In genomic region chr1:204814146-204814884, GRCh38 we compare ENCODE assay signal across 18 cellular contexts. TPM values are rescaled to one million over a fixed set of nuclear protein-coding genes. Genes with fewer than 3 reads are reported as not detected.
"Had no signal": no experiment of that assay in that cellular context is flagged by ENCODE, and none has a peak within 500 bp of the region (broad histone marks: within the 10 kb centered on the region; RNA-seq: fewer than 3 reads in every experiment).

No MANE protein-coding gene starts in this region.

- H3K27ac Mint-ChIP-seq: activated CD4-positive, alpha-beta T cell treated with anti-CD3 and anti-CD28 coated beads, Interleukin-2, amount 10 ng/mL, durations not matched to agents 7 days and 5 days; activated naive CD4-positive, alpha-beta T cell treated with anti-CD3 and anti-CD28 coated beads, Interleukin-2, amount 50 U/mL, for 24 hours; activated T-cell treated with anti-CD3 and anti-CD28 coated beads, Interleukin-2, amount 50 U/mL, for 72 hours; effector memory CD8-positive, alpha-beta T cell; naive thymus-derived CD8-positive, alpha-beta T cell; T-cell had no signal

- H3K36me3 ChIP-seq: ovary, spleen, thyroid gland had no signal

- H3K27ac ChIP-seq: ovary, psoas muscle, SK-N-MC, thyroid gland had no signal

- DNase-seq: activated CD4-positive, alpha-beta T cell treated with anti-CD3 and anti-CD28 coated beads, Interleukin-2, amount 10 ng/mL, durations not matched to agents 7 days and 5 days; activated CD8-positive, alpha-beta memory T cell treated with anti-CD3 and anti-CD28 coated beads, Interleukin-2, amount 50 U/mL, for 4 hours; activated gamma-delta T cell; activated T-cell treated with anti-CD3 and anti-CD28 coated beads, Interleukin-2, amount 50 U/mL, for 72 hours; effector memory CD8-positive, alpha-beta T cell; foreskin fibroblast; hypothalamus; mesenchymal stem cell; naive thymus-derived CD8-positive, alpha-beta T cell; ovary; psoas muscle; spleen; stimulated activated naive CD4-positive, alpha-beta T cell; T-cell; thyroid gland had no signal

- H3K36me3 Mint-ChIP-seq: activated naive CD4-positive, alpha-beta T cell treated with anti-CD3 and anti-CD28 coated beads, Interleukin-2, amount 50 U/mL, for 24 hours; naive thymus-derived CD8-positive, alpha-beta T cell; T-cell had no signal

- H3K9me3 Mint-ChIP-seq: activated CD4-positive, alpha-beta T cell treated with anti-CD3 and anti-CD28 coated beads, Interleukin-2, amount 10 ng/mL, durations not matched to agents 7 days and 5 days; activated naive CD4-positive, alpha-beta T cell treated with anti-CD3 and anti-CD28 coated beads, Interleukin-2, amount 50 U/mL, for 24 hours; activated T-cell treated with anti-CD3 and anti-CD28 coated beads, Interleukin-2, amount 50 U/mL, for 72 hours; effector memory CD8-positive, alpha-beta T cell; naive thymus-derived CD8-positive, alpha-beta T cell; T-cell had no signal

- H3K4me1 ChIP-seq: spleen, thyroid gland had no signal

- H3K9me3 ChIP-seq: ovary, psoas muscle, spleen, thyroid gland had no signal

- ATAC-seq: activated CD4-positive, CD25-positive, alpha-beta regulatory T cell treated with anti-CD3 and anti-CD28 coated beads, Interleukin-2, amount 50 U/mL, for 24 hours; activated T-cell treated with anti-CD3 and anti-CD28 coated beads, Interleukin-2, amount 50 U/mL, for 72 hours; effector memory CD8-positive, alpha-beta T cell; naive thymus-derived CD8-positive, alpha-beta T cell; T-cell had no signal

- H3K27me3 ChIP-seq: ovary, thyroid gland had no signal

- H3K4me3 ChIP-seq: ovary, psoas muscle, SK-N-MC, spleen, thyroid gland had no signal

- H3K4me3 Mint-ChIP-seq: activated CD4-positive, alpha-beta T cell treated with anti-CD3 and anti-CD28 coated beads, Interleukin-2, amount 10 ng/mL, durations not matched to agents 7 days and 5 days; activated naive CD4-positive, alpha-beta T cell treated with anti-CD3 and anti-CD28 coated beads, Interleukin-2, amount 50 U/mL, for 24 hours; activated T-cell treated with anti-CD3 and anti-CD28 coated beads, Interleukin-2, amount 50 U/mL, for 72 hours; effector memory CD8-positive, alpha-beta T cell; naive thymus-derived CD8-positive, alpha-beta T cell; T-cell had no signal

- H3K4me1 Mint-ChIP-seq: activated CD4-positive, alpha-beta T cell treated with anti-CD3 and anti-CD28 coated beads, Interleukin-2, amount 10 ng/mL, durations not matched to agents 7 days and 5 days; activated naive CD4-positive, alpha-beta T cell treated with anti-CD3 and anti-CD28 coated beads, Interleukin-2, amount 50 U/mL, for 24 hours; naive thymus-derived CD8-positive, alpha-beta T cell; T-cell had no signal

RNA-seq across cellular contexts. Expression of gene NFASC, which starts 56.3 kb away (rescaled TPM):
- total RNA-seq: naive thymus-derived CD8-positive, alpha-beta T cell had no signal
